ENCODE assay signal across 1 cellular context in the genomic region with DNA sequence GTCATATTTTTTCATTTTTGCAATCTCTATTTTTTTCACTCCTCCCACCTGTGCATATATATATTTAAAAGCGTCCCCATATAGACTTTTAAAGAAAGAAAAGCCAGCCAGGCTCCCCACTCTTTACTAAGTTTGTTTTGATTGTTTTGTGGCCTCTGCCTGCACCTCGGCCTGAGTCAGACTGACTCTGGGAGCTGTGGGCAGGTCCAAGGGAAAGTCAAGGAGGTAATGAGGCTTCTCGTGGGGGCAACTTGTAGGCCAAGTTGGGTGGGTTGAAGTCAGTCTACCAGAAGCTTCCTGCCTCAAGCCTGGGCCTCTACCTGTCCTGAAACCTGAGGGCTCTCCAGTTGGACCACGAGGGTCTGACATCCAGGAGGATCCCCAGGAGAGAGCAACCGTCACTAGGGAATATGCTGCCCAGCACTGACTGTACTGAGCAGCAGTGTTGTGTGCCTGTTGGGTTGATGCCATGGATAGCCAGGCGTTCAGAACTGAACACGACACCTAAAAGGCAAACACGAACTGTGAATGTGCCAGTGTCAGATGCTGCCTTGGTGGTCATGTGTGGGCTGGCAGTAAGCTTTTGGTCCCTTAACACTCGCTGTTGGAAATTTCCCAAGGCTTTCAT.
TF ChIP-seq lines count a peak whose summit lies in the region.

No MANE protein-coding gene starts in this region.

TF ChIP-seq in IMR-90, 13 proteins besides CTCF, POLR2A, EP300 and RAD21:
- TF ChIP-seq BHLHE40 (IDR thresholded peaks at IDR 0.05; ENCODE audit: low read depth, low read length), result no peak
- no peak for TF ChIP-seq USF2 (IDR thresholded peaks at IDR 0.05; ENCODE audit: low read depth, low read length)
- TF ChIP-seq ELK1 (IDR thresholded peaks at IDR 0.05; ENCODE audit: borderline replicate concordance, low read depth, low read length), result no peak
- TF ChIP-seq CHD1 (IDR thresholded peaks at IDR 0.05; ENCODE audit: low read depth, low read length), result no peak
- TF ChIP-seq RCOR1 (IDR thresholded peaks at IDR 0.05; ENCODE audit: insufficient replicate concordance, low read length), result no peak
- TF ChIP-seq MXI1 (IDR thresholded peaks at IDR 0.05; ENCODE audit: borderline replicate concordance, low read depth, low read length), result no peak
- TF ChIP-seq NFE2L2 (IDR thresholded peaks at IDR 0.05; ENCODE audit: low read depth, low read length), result no peak
- no peak for TF ChIP-seq FOS (IDR thresholded peaks at IDR 0.05; ENCODE audit: low read depth, low read length)
- no peak for TF ChIP-seq MAZ (IDR thresholded peaks at IDR 0.05; ENCODE audit: borderline replicate concordance, low read depth, low read length)
- TF ChIP-seq RFX5 (IDR thresholded peaks at IDR 0.05; ENCODE audit: low read depth, low read length), result no peak
- no peak for TF ChIP-seq CEBPB (IDR thresholded peaks at IDR 0.05; ENCODE audit: low read depth, low read length)
- TF ChIP-seq SMC3 (IDR thresholded peaks at IDR 0.05; ENCODE audit: low read depth, low read length), result no peak
- no peak for TF ChIP-seq MAFK (IDR thresholded peaks at IDR 0.05; ENCODE audit: low read depth, low read length)
TF ChIP-seq in IMR-90: peak in this region for 0.
